Comparison of ENCODE assay signal across 21 cellular contexts in the genomic region with DNA sequence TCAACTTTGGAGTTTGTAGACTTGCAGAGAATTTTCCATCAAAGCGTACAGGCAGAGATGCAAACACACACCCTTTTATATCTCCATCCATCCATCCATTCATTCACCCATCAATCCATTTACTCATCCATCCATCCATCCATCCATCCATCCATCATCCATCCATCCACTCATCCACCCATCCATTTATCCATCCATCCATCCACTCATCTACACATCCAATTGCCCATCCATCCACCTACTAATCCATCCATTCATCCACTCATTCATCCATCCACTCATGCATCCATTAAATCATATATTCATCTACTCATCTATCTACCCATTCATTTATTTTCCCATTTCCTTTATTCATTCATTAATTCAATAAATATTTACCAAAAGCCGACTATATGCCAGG. TPM values are rescaled to one million over a fixed set of nuclear protein-coding genes. Genes with fewer than 3 reads are reported as not detected.
DNase-seq lines count a peak whose midpoint lies in the region; FAIRE-seq and TF ChIP-seq lines count a peak whose summit lies in the region.
"Had no signal": no experiment of that assay in that cellular context is flagged by ENCODE, and none has a peak within 500 bp of the region (broad histone marks: within the 10 kb centered on the region; RNA-seq: fewer than 3 reads in every experiment).

No MANE protein-coding gene starts in this region.

- intact Hi-C loops in CD14-positive monocyte (cut with micrococcal nuclease), result no loop called here

- no peaks in the 10 kb centered on the region for H3K36me3 Mint-ChIP-seq in CD14-positive monocyte
- H3K36me3 Mint-ChIP-seq: CD8-positive, alpha-beta T cell had no signal

- no peak overlapping the region for H3K4me3 ChIP-seq in HEK293 (ENCODE audit: low read depth, low read length)
- H3K4me3 ChIP-seq: BLaER1 had no signal

- TF ChIP-seq CTCF in HEK293 (tag by site-specific recombination; IDR thresholded peaks at IDR 0.05), result no peak
- no peak for TF ChIP-seq CTCF in CD14-positive monocyte (IDR thresholded peaks at IDR 0.05)

- CTCF ChIA-PET in HEK293 (lab: Yijun Ruan, JAX), result interaction anchor here (0.6 kb wide), 1 partner anchor 25 kb away, joined by 3 read pairs; no protein-coding TSS in a partner anchor

- H3K27ac Mint-ChIP-seq in CD14-positive monocyte, result no peak overlapping the region
- H3K27ac Mint-ChIP-seq: CD4-positive, alpha-beta T cell; CD8-positive, alpha-beta T cell had no signal

- peak; percentile 93 for FAIRE-seq in HTR-8/SVneo (lab: Jason Lieb, UNC)
- peak; percentile 73 for FAIRE-seq in urothelium cell line (lab: Jason Lieb, UNC)
- FAIRE-seq: A204.1, D721Med, G401.6, GM12891, GM19239 had no signal

- H3K4me1 Mint-ChIP-seq in CD14-positive monocyte, result peaks cover 11% of the 10 kb centered on the region

- H3K36me3 ChIP-seq in HEK293 (ENCODE audit: control insufficient read depth in 2 of 2, insufficient read depth in 1 of 2, low read length in 2 of 2), result no peaks in the 10 kb centered on the region
- H3K36me3 ChIP-seq: BE2C, BLaER1 had no signal

- H3K27me3 Mint-ChIP-seq in CD14-positive monocyte (ENCODE audit: low read depth in 3 of 3), result peaks cover 5 to 11% (median 9%) of the 10 kb centered on the region in 3 donors

- no peak overlapping the region for H3K27ac ChIP-seq in HEK293 (ENCODE audit: extremely low read depth, low read depth, low read length)
- H3K27ac ChIP-seq: BLaER1 had no signal

- peaks cover 0 to 2% (median 0%) of the 10 kb centered on the region in 7 donors for H3K9me3 Mint-ChIP-seq in CD14-positive monocyte
- H3K9me3 Mint-ChIP-seq: CD4-positive, alpha-beta T cell; CD8-positive, alpha-beta T cell had no signal

- H3K4me3 Mint-ChIP-seq in CD14-positive monocyte, result no peak overlapping the region
- H3K4me3 Mint-ChIP-seq: CD4-positive, alpha-beta T cell; CD8-positive, alpha-beta T cell had no signal

- no peaks in the 10 kb centered on the region for H3K9me3 ChIP-seq in HEK293 (ENCODE audit: control insufficient read depth, insufficient read depth, low read depth, low read length)
- H3K9me3 ChIP-seq: BE2C, BLaER1, Caco-2 had no signal

- DNase-seq in HTR-8/SVneo (ENCODE audit: insufficient read length, low spot score) (no peak), urothelium cell line (ENCODE audit: low spot score) (no peak), CD14-positive monocyte (ENCODE audit: low spot score) (no peak), HuH-7.5 (ENCODE audit: low spot score) (no peak)
- DNase-seq: 8988T; ACHN; BE2C; C1 segment of cervical spinal cord; Caco-2; Calu3; CD4-positive, alpha-beta T cell; CD8-positive, alpha-beta T cell; DMS79 treated with DMSO at 0.1 percent for 48 hours; GF-D8 had no signal

- POLR2A ChIA-PET in HEK293 (lab: Yijun Ruan, JAX), result no interaction called here

- no peaks in the 10 kb centered on the region for H3K4me1 ChIP-seq in HEK293 (ENCODE audit: control insufficient read depth, insufficient read depth, low read length)
- H3K4me1 ChIP-seq: Caco-2 had no signal

TF ChIP-seq in HEK293, 187 proteins besides CTCF, POLR2A, EP300 and RAD21:
- TF ChIP-seq ZBTB17 (tag by site-specific recombination; IDR thresholded peaks at IDR 0.05) (peak; percentile 96), MEIS1 (CRISPR knock-in tag; IDR thresholded peaks at IDR 0.05; ENCODE audit: borderline replicate concordance) (no peak), ZNF366 (tag by site-specific recombination; conservative IDR thresholded peaks at IDR 0.05) (peak; percentile 95)

RNA-seq across cellular contexts. Expression of a gene that starts 52.1 kb away (rescaled TPM):
- polyA plus RNA-seq in CD14-positive monocyte, result not detected
